ENCODE assay signal across 8 cellular contexts in genomic region chr20:35992713-35993335, GRCh38. TPM values are rescaled to one million over a fixed set of nuclear protein-coding genes. Genes with fewer than 3 reads are reported as not detected.
A peak's percentile ranks its signal among the peaks of the same experiment; 100 is the strongest.
DNase-seq lines count a peak whose midpoint lies in the region; ATAC-seq and TF ChIP-seq lines count a peak whose summit lies in the region.

No MANE protein-coding gene starts in this region.

- no peak for TF ChIP-seq CTCF in activated B cell treated with CpG ODN at 0.5 μM for 24 hours (IDR thresholded peaks at IDR 0.05)
- TF ChIP-seq CTCF in choroid plexus epithelial cell (conservative IDR thresholded peaks at IDR 0.05; ENCODE audit: low read depth, low read length) = peak; percentile 89

- POLR2A ChIA-PET in activated B cell treated with CpG ODN at 0.5 μM for 24 hours (lab: Charles Lee) = interaction anchor here (0.7 to 1.2 kb wide), 2 partner anchors 30 to 145 kb away, joined by 4 to 8 read pairs; no protein-coding TSS in a partner anchor

- no peak overlapping the region for H3K4me3 Mint-ChIP-seq in activated B cell treated with CpG ODN at 0.5 μM for 24 hours

- H3K27ac Mint-ChIP-seq in activated B cell treated with CpG ODN at 0.5 μM for 24 hours = no peak overlapping the region

- CTCF ChIA-PET in activated B cell treated with CpG ODN at 0.5 μM for 24 hours (lab: Charles Lee) = interaction anchor here (0.7 to 10.0 kb wide), 25 partner anchors 10 to 529 kb away, joined by 3 to 488 read pairs (median 5); partner anchors contain the start of gene SCAND1

- no peaks in the 10 kb centered on the region for H3K36me3 Mint-ChIP-seq in activated B cell treated with CpG ODN at 0.5 μM for 24 hours (ENCODE audit: low read depth)

- ATAC-seq in activated B cell treated with CpG ODN at 0.5 μM for 24 hours (ENCODE audit: low read depth) (peak; percentile 86), GM19023 (IDR thresholded peaks at IDR 0.05; ENCODE audit: unreplicated experiment) (no peak)

- H3K4me1 Mint-ChIP-seq in activated B cell treated with CpG ODN at 0.5 μM for 24 hours = peaks cover 5% of the 10 kb centered on the region

- peaks cover 18% of the 10 kb centered on the region for H3K27me3 Mint-ChIP-seq in activated B cell treated with CpG ODN at 0.5 μM for 24 hours

- DNase-seq in AG08395 (ENCODE audit: low spot score) (peak; percentile 89), GM19240 (ENCODE audit: insufficient read length, low spot score) (peak; percentile 81), NCI-H2227 treated with DMSO at 0.1 percent for 48 hours (lab: John Stamatoyannopoulos, UW) (peak; percentile 71), activated B cell treated with CpG ODN at 0.5 μM for 24 hours (no peak), choroid plexus epithelial cell (ENCODE audit: low read depth) (peak; percentile 77), left kidney (ENCODE audit: low read depth, low spot score) (peak; percentile 84)
- DNase-seq in stimulated activated CD4-positive, alpha-beta T cell treated with anti-CD3 and anti-CD28 coated beads, TNF-alpha, amount 100 ng/mL, for 24 hours (ENCODE audit: low read depth in 3 of 3) = peak; percentile 7 to 24 (median 16)

- H3K9me3 Mint-ChIP-seq in activated B cell treated with CpG ODN at 0.5 μM for 24 hours = no peaks in the 10 kb centered on the region

- no peak overlapping the region for H3K4me3 ChIP-seq in choroid plexus epithelial cell (ENCODE audit: low read depth, low read length)

- intact Hi-C loops in activated B cell treated with CpG ODN at 0.5 μM for 24 hours (cut with micrococcal nuclease) = loop anchor here (1.0 to 10.0 kb wide), 3 partner anchors 39 to 922 kb away; partner anchors contain the start of gene SCAND1

RNA-seq across cellular contexts. Expression of gene CNBD2, which starts 24.4 kb away (rescaled TPM):
- total RNA-seq in activated B cell treated with CpG ODN at 0.5 μM for 24 hours = 5.6 and 6.5 TPM in 2 replicates

RNA-seq across cellular contexts. Expression of gene SCAND1, which starts 38.5 kb away (rescaled TPM):
- total RNA-seq in activated B cell treated with CpG ODN at 0.5 μM for 24 hours = 35.9 and 43.2 TPM in 2 replicates
